Comparison of ENCODE assay signal across 14 cellular contexts in genomic region chr14:92453691-92454090, GRCh38. TPM values are rescaled to one million over a fixed set of nuclear protein-coding genes. Genes with fewer than 3 reads are reported as not detected.
DNase-seq lines count a peak whose midpoint lies in the region; ATAC-seq and TF ChIP-seq lines count a peak whose summit lies in the region.
"Had no signal": no experiment of that assay in that cellular context is flagged by ENCODE, and none has a peak within 500 bp of the region (broad histone marks: within the 10 kb centered on the region; RNA-seq: fewer than 3 reads in every experiment).

No MANE protein-coding gene starts in this region.

- no peak for TF ChIP-seq CTCF in IMR-90 (conservative IDR thresholded peaks at IDR 0.05; ENCODE audit: low read depth, low read length)

- no peak overlapping the region for H2AK9ac ChIP-seq in IMR-90 (replicated peaks; ENCODE audit: low read depth, low read length, poor library complexity)

- H3K4me1 ChIP-seq in IMR-90 (ENCODE audit: control insufficient read depth, insufficient read depth, low read length) (no peaks in the 10 kb centered on the region), neuronal stem cell (ENCODE audit: control insufficient read depth in 2 of 2, insufficient read depth in 1 of 2, low read depth in 1 of 2, low read length in 2 of 2) (peaks cover 12 to 25% of the 10 kb centered on the region in 2 donors)

- CTCF ChIA-PET in IMR-90 (lab: Yijun Ruan, JAX), result no interaction called here

- H2BK12ac ChIP-seq in neuronal stem cell (ENCODE audit: low read length), result no peak overlapping the region

- H3K14ac ChIP-seq in IMR-90 (replicated peaks; ENCODE audit: low read depth, low read length), result no peak overlapping the region
- H3K14ac ChIP-seq in neuronal stem cell (ENCODE audit: low read length), result no peak overlapping the region

- H3K4me2 ChIP-seq in IMR-90 (ENCODE audit: low read depth, low read length), result no peak overlapping the region
- no peak overlapping the region for H3K4me2 ChIP-seq in neuronal stem cell (ENCODE audit: insufficient read depth, low read length, poor library complexity, severe bottlenecking)

- H2BK15ac ChIP-seq in IMR-90 (ENCODE audit: low read depth, low read length), result no peak overlapping the region
- no peak overlapping the region for H2BK15ac ChIP-seq in neuronal stem cell (ENCODE audit: low read length)

- no peaks in the 10 kb centered on the region for H3K36me3 ChIP-seq in IMR-90 (ENCODE audit: control insufficient read depth, insufficient read depth, low read length)
- H3K36me3 ChIP-seq in KOPT-K1 (ENCODE audit: insufficient read depth, low read length), result no peaks in the 10 kb centered on the region
- no peaks in the 10 kb centered on the region for H3K36me3 ChIP-seq in neuronal stem cell (replicated peaks in 1 of 2; ENCODE audit: control insufficient read depth in 2 of 2, insufficient read depth in 2 of 2, low read length in 2 of 2)

- no TSS peak for BruUV-seq in IMR-90 (replicated peaks; lab: Mats Ljungman, UMichigan)

- ATAC-seq in IMR-90 (ENCODE audit: low read depth) (no peak), HG02870 (IDR thresholded peaks at IDR 0.05; ENCODE audit: unreplicated experiment) (no peak)

- no peak overlapping the region for H4K91ac ChIP-seq in IMR-90 (ENCODE audit: insufficient read depth, low read depth, low read length)
- no peak overlapping the region for H4K91ac ChIP-seq in neuronal stem cell (ENCODE audit: low read depth, low read length, poor library complexity)

- no peak overlapping the region for H3K4me3 ChIP-seq in IMR-90 (ENCODE audit: insufficient read depth, low read depth, low read length)
- H3K4me3 ChIP-seq in neuronal stem cell (ENCODE audit: low read length in 2 of 2), result no peak overlapping the region

- H2BK120ac ChIP-seq in IMR-90 (ENCODE audit: low read depth, low read length) (no peak overlapping the region), neuronal stem cell (ENCODE audit: low read depth, low read length) (no peak overlapping the region)

- H2BK5ac ChIP-seq in IMR-90 (ENCODE audit: low read depth, low read length, poor library complexity, severe bottlenecking) (no peak overlapping the region), neuronal stem cell (ENCODE audit: low read length) (no peak overlapping the region)

- H2AK5ac ChIP-seq in IMR-90 (ENCODE audit: low read depth, low read length) (no peak overlapping the region), neuronal stem cell (ENCODE audit: low read depth, low read length) (no peak overlapping the region)

- H2AFZ ChIP-seq in IMR-90 (replicated peaks; ENCODE audit: low read length, poor library complexity), result peak overlapping the region; percentile 18
- no peak overlapping the region for H2AFZ ChIP-seq in neuronal stem cell (ENCODE audit: low read length)

- no peaks in the 10 kb centered on the region for H3K9me1 ChIP-seq in IMR-90 (ENCODE audit: insufficient read depth, low read length)

- WGBS in IMR-90 (ENCODE audit: extremely low coverage in 2 of 2, insufficient read length in 1 of 2), 2 experiments, result 81% methylated on average over 3 of the region's 8 CpGs; no CpG with 5 or more reads in 1 of the 2 experiments
- WGBS in neuronal stem cell (ENCODE audit: extremely low coverage in 2 of 2, insufficient read length in 2 of 2, insufficient replicate concordance in 1 of 2), 2 donors, result no CpG with 5 or more reads among the region's 8 CpGs

- intact Hi-C loops in IMR-90 (cut with micrococcal nuclease), result no loop called here

- H3K27ac ChIP-seq in IMR-90 (ENCODE audit: insufficient read depth, low read length) (no peak overlapping the region), KOPT-K1 (ENCODE audit: low read depth, low read length, poor library complexity, severe bottlenecking) (peak overlapping the region; percentile 58), neuronal stem cell (replicated peaks; ENCODE audit: low read length) (no peak overlapping the region)

- H3K9me3 ChIP-seq in IMR-90 (ENCODE audit: control insufficient read depth, insufficient read depth, low read length) (no peaks in the 10 kb centered on the region), KOPT-K1 (ENCODE audit: insufficient read depth, low read length, poor library complexity, severe bottlenecking) (no peaks in the 10 kb centered on the region), neuronal stem cell (replicated peaks in 1 of 2; ENCODE audit: control insufficient read depth in 2 of 2, insufficient read depth in 1 of 2, low read depth in 1 of 2, low read length in 2 of 2) (no peaks in the 10 kb centered on the region)

- in situ Hi-C loops in IMR-90 (cut with MboI; ENCODE audit: low sequenced_read_pairs), result no loop called here

- TF ChIP-seq POLR2A in IMR-90 (IDR thresholded peaks at IDR 0.05; ENCODE audit: low read depth, low read length), result no peak

- H4K8ac ChIP-seq in IMR-90 (ENCODE audit: low read depth in 2 of 2, low read length in 2 of 2), result no peak overlapping the region
- no peak overlapping the region for H4K8ac ChIP-seq in neuronal stem cell (ENCODE audit: low read depth, low read length)

- no peak for TF ChIP-seq RAD21 in IMR-90 (IDR thresholded peaks at IDR 0.05; ENCODE audit: low read length)

- no peak overlapping the region for H3K56ac ChIP-seq in IMR-90 (ENCODE audit: extremely low read depth, insufficient read depth, low read length)

- H3K4ac ChIP-seq in IMR-90 (ENCODE audit: low read depth, low read length), result no peak overlapping the region
- no peak overlapping the region for H3K4ac ChIP-seq in neuronal stem cell (ENCODE audit: low read length)

- H3K18ac ChIP-seq in IMR-90 (ENCODE audit: low read depth, low read length), result no peak overlapping the region
- H3K18ac ChIP-seq in neuronal stem cell (ENCODE audit: low read length), result no peak overlapping the region

- H3K27me3 ChIP-seq in IMR-90 (ENCODE audit: control insufficient read depth, insufficient read depth, low read length) (no peaks in the 10 kb centered on the region; the same call in 1 of the 2 replicates), neuronal stem cell (ENCODE audit: control insufficient read depth in 3 of 3, insufficient read depth in 3 of 3, low read depth in 1 of 3, low read length in 3 of 3) (no peaks in the 10 kb centered on the region)

- H3K23ac ChIP-seq in IMR-90 (ENCODE audit: low read depth, low read length), result no peak overlapping the region
- H3K23ac ChIP-seq in neuronal stem cell (ENCODE audit: low read depth, low read length, poor library complexity), result peak overlapping the region; percentile 61

- no peak overlapping the region for H3K9ac ChIP-seq in IMR-90 (ENCODE audit: low read depth, low read length)
- H3K9ac ChIP-seq in neuronal stem cell (ENCODE audit: low read depth, low read length, poor library complexity), result no peak overlapping the region

- no peak overlapping the region for H2BK20ac ChIP-seq in IMR-90 (ENCODE audit: low read depth, low read length)

- dilution Hi-C loops in IMR-90 (cut with HindIII; ENCODE audit: low sequenced_read_pairs, unreplicated experiment), result no loop called here

- DNase-seq in IMR-90 (no peak), neuronal stem cell (ENCODE audit: low spot score) (no peak), NCI-H524 (lab: John Stamatoyannopoulos, UW) (no peak), SIG-M5 (lab: John Stamatoyannopoulos, UW) (no peak)
- DNase-seq: C1 segment of cervical spinal cord; Calu3; CD4-positive, alpha-beta memory T cell; DMS53; GF-D8; GOT3; H7; HCEC 1CT had no signal

- H4K20me1 ChIP-seq in IMR-90 (ENCODE audit: insufficient read depth, low read length), result no peaks in the 10 kb centered on the region

- H3K79me1 ChIP-seq in IMR-90 (ENCODE audit: low read depth in 1 of 2, low read length in 2 of 2), result no peaks in the 10 kb centered on the region
- no peaks in the 10 kb centered on the region for H3K79me1 ChIP-seq in neuronal stem cell (ENCODE audit: low read depth, low read length)

- POLR2A ChIA-PET in IMR-90 (lab: Charles Lee; ENCODE audit: unreplicated experiment), result no interaction called here

- no peak overlapping the region for H4K5ac ChIP-seq in IMR-90 (ENCODE audit: low read depth, low read length)

TF ChIP-seq in IMR-90, 13 proteins besides CTCF, POLR2A, EP300 and RAD21 (continues in another document):
- TF ChIP-seq ELK1 (IDR thresholded peaks at IDR 0.05; ENCODE audit: borderline replicate concordance, low read depth, low read length) (no peak), RCOR1 (IDR thresholded peaks at IDR 0.05; ENCODE audit: insufficient replicate concordance, low read length) (no peak), FOS (IDR thresholded peaks at IDR 0.05; ENCODE audit: low read depth, low read length) (no peak), SMC3 (IDR thresholded peaks at IDR 0.05; ENCODE audit: low read depth, low read length) (no peak), BHLHE40 (IDR thresholded peaks at IDR 0.05; ENCODE audit: low read depth, low read length) (no peak), NFE2L2 (IDR thresholded peaks at IDR 0.05; ENCODE audit: low read depth, low read length) (no peak), MAZ (IDR thresholded peaks at IDR 0.05; ENCODE audit: borderline replicate concordance, low read depth, low read length) (no peak), RFX5 (IDR thresholded peaks at IDR 0.05; ENCODE audit: low read depth, low read length) (no peak), CHD1 (IDR thresholded peaks at IDR 0.05; ENCODE audit: low read depth, low read length) (no peak), USF2 (IDR thresholded peaks at IDR 0.05; ENCODE audit: low read depth, low read length) (no peak), CEBPB (IDR thresholded peaks at IDR 0.05; ENCODE audit: low read depth, low read length) (no peak), MXI1 (IDR thresholded peaks at IDR 0.05; ENCODE audit: borderline replicate concordance, low read depth, low read length) (no peak)

RNA-seq across cellular contexts. Expression of gene RIN3, which starts 59.9 kb away (rescaled TPM):
- 2.2 and 2.5 TPM in 2 replicates for total RNA-seq in IMR-90 (2012; rRNA removed)
- polyA plus RNA-seq in IMR-90 (2012; rRNA removed), result 11.1 and 11.6 TPM in 2 replicates
- 8.9 and 13.9 TPM in 2 replicates for polyA plus RNA-seq in IMR-90 (2012; cell fraction: cytosol; rRNA removed)
- 10.8 and 19.9 TPM in 2 replicates for polyA plus RNA-seq in IMR-90 (2012; cell fraction: nucleus; rRNA removed; ENCODE audit: low replicate concordance)
- 1.3 TPM for polyA plus RNA-seq in neuronal stem cell (2013, experiment 1 of 2)
- 1.6 TPM for polyA plus RNA-seq in neuronal stem cell (2013, experiment 2 of 2)
